1 cellular context compared by ENCODE assay signal in the genomic region with DNA sequence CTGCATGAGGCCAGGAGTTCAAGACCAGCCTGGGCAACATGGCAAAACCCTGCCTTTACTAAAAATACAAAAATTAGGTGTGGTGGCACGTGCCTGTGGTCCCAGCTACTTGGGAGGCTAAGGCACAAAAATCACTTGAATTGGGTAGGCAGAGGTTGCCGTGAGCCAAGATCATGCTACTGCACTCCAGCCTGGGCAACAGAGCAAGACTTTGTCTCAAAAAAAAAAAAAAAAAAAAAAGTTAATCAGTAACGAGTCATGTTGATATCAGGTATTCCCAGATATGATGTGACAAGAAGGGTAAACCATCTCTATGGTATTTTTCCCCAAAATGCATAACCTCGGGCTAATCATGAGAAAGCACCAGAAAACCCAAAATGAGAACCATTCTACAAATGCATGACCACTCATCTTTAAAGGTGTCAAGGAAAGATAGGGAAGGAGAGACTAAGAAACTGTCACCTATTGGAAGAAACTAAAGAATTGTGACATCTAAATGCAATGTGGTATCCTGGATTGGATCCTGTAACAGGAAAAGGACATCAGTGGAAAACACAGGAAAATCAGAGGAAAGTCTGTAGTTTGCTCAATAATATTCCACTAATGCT.
TF ChIP-seq lines count a peak whose summit lies in the region.

No MANE protein-coding gene starts in this region.

TF ChIP-seq in GM23338, 12 proteins besides CTCF, POLR2A, EP300 and RAD21 (continued from another document):
- TF ChIP-seq, protein P1, sequence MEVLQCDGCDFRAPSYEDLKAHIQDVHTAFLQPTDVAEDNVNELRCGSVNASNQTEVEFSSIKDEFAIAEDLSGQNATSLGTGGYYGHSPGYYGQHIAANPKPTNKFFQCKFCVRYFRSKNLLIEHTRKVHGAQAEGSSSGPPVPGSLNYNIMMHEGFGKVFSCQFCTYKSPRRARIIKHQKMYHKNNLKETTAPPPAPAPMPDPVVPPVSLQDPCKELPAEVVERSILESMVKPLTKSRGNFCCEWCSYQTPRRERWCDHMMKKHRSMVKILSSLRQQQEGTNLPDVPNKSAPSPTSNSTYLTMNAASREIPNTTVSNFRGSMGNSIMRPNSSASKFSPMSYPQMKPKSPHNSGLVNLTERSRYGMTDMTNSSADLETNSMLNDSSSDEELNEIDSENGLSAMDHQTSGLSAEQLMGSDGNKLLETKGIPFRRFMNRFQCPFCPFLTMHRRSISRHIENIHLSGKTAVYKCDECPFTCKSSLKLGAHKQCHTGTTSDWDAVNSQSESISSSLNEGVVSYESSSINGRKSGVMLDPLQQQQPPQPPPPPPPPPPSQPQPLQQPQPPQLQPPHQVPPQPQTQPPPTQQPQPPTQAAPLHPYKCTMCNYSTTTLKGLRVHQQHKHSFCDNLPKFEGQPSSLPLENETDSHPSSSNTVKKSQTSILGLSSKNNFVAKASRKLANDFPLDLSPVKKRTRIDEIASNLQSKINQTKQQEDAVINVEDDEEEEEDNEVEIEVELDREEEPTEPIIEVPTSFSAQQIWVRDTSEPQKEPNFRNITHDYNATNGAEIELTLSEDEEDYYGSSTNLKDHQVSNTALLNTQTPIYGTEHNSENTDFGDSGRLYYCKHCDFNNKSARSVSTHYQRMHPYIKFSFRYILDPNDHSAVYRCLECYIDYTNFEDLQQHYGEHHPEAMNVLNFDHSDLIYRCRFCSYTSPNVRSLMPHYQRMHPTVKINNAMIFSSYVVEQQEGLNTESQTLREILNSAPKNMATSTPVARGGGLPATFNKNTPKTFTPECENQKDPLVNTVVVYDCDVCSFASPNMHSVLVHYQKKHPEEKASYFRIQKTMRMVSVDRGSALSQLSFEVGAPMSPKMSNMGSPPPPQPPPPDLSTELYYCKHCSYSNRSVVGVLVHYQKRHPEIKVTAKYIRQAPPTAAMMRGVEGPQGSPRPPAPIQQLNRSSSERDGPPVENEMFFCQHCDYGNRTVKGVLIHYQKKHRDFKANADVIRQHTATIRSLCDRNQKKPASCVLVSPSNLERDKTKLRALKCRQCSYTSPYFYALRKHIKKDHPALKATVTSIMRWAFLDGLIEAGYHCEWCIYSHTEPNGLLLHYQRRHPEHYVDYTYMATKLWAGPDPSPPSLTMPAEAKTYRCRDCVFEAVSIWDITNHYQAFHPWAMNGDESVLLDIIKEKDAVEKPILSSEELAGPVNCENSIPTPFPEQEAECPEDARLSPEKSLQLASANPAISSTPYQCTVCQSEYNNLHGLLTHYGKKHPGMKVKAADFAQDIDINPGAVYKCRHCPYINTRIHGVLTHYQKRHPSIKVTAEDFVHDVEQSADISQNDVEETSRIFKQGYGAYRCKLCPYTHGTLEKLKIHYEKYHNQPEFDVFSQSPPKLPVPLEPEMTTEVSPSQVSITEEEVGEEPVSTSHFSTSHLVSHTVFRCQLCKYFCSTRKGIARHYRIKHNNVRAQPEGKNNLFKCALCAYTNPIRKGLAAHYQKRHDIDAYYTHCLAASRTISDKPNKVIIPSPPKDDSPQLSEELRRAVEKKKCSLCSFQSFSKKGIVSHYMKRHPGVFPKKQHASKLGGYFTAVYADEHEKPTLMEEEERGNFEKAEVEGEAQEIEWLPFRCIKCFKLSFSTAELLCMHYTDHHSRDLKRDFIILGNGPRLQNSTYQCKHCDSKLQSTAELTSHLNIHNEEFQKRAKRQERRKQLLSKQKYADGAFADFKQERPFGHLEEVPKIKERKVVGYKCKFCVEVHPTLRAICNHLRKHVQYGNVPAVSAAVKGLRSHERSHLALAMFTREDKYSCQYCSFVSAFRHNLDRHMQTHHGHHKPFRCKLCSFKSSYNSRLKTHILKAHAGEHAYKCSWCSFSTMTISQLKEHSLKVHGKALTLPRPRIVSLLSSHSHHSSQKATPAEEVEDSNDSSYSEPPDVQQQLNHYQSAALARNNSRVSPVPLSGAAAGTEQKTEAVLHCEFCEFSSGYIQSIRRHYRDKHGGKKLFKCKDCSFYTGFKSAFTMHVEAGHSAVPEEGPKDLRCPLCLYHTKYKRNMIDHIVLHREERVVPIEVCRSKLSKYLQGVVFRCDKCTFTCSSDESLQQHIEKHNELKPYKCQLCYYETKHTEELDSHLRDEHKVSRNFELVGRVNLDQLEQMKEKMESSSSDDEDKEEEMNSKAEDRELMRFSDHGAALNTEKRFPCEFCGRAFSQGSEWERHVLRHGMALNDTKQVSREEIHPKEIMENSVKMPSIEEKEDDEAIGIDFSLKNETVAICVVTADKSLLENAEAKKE (CRISPR knock-in tag; IDR thresholded peaks at IDR 0.05), result no peak
- no peak for TF ChIP-seq CREB1 (CRISPR knock-in tag; IDR thresholded peaks at IDR 0.05; ENCODE audit: low read depth)
- no peak for TF ChIP-seq NANOG (IDR thresholded peaks at IDR 0.05; ENCODE audit: borderline replicate concordance)
- TF ChIP-seq ZNF331 (CRISPR knock-in tag; IDR thresholded peaks at IDR 0.05; ENCODE audit: low read depth), result no peak
